In the genomic region with DNA sequence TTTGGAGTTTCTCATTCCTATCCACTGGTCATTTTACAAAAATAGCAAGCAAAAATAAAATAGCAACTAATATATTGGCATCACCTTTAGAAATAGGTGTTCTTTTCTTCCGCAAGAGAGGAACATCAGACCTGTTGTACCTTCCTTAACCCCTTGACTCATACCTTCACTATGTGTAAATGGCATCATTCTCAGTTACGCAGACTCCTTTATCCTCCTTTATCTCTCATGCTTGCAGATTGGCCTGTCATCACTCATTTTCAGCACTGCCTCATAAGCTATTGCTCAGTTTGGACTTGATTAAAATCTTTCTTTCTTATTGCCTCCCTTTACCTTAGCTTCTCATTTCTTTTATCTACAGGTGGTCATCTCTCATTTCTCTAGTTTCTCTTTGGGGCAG, we compare ENCODE assay signal across 27 cellular contexts. TPM values are rescaled to one million over a fixed set of nuclear protein-coding genes. Genes with fewer than 3 reads are reported as not detected.
DNase-seq lines count a peak whose midpoint lies in the region; ATAC-seq, FAIRE-seq and TF ChIP-seq lines count a peak whose summit lies in the region.
"Had no signal": no experiment of that assay in that cellular context is flagged by ENCODE, and none has a peak within 500 bp of the region (broad histone marks: within the 10 kb centered on the region; RNA-seq: fewer than 3 reads in every experiment).

No MANE protein-coding gene starts in this region.

- TF ChIP-seq CTCF in RWPE2 (IDR thresholded peaks at IDR 0.05; ENCODE audit: poor library complexity, severe bottlenecking) (no peak), bronchial epithelial cell (IDR thresholded peaks at IDR 0.05; ENCODE audit: insufficient read depth, low read length, severe bottlenecking) (no peak), uterus (IDR thresholded peaks at IDR 0.05) (no peak)

- peaks cover 3% of the 10 kb centered on the region for H3K79me1 ChIP-seq in mesenchymal stem cell (replicated peaks; ENCODE audit: low read length, poor library complexity, severe bottlenecking)

- no peaks in the 10 kb centered on the region for H3K36me3 ChIP-seq in RWPE2 (ENCODE audit: low read depth)
- H3K36me3 ChIP-seq in bronchial epithelial cell (ENCODE audit: control insufficient read depth, insufficient read depth, low read length), result no peaks in the 10 kb centered on the region
- H3K36me3 ChIP-seq in uterus, result no peaks in the 10 kb centered on the region
- no peaks in the 10 kb centered on the region for H3K36me3 ChIP-seq in mesenchymal stem cell (ENCODE audit: control insufficient read depth in 1 of 2, insufficient read depth in 2 of 2, low read depth in 1 of 2, low read length in 2 of 2)
- H3K36me3 ChIP-seq: BE2C, MG63 had no signal

- H3K23ac ChIP-seq in mesenchymal stem cell (ENCODE audit: low read length in 2 of 2), result no peak overlapping the region

- no peak for TF ChIP-seq POLR2A in uterus (IDR thresholded peaks at IDR 0.05)

- H4K8ac ChIP-seq in mesenchymal stem cell (ENCODE audit: low read length), result no peak overlapping the region

- no peak overlapping the region for H3K27ac ChIP-seq in RWPE2 (ENCODE audit: poor library complexity, severe bottlenecking)
- H3K27ac ChIP-seq in uterus, result no peak overlapping the region
- no peak overlapping the region for H3K27ac ChIP-seq in mesenchymal stem cell (ENCODE audit: low read length, poor library complexity, severe bottlenecking)
- H3K27ac ChIP-seq: GM23248 had no signal

- WGBS in mesenchymal stem cell, result 98% methylated on average over 2 of the region's 2 CpGs

- H3K4me1 ChIP-seq in RWPE2 (ENCODE audit: insufficient read depth, poor library complexity, severe bottlenecking) (peaks cover 3% of the 10 kb centered on the region), uterus (no peaks in the 10 kb centered on the region), mesenchymal stem cell (ENCODE audit: control insufficient read depth, insufficient read depth, low read depth, low read length) (no peaks in the 10 kb centered on the region)
- H3K4me1 ChIP-seq: BE2C had no signal

- H3K4ac ChIP-seq in mesenchymal stem cell (ENCODE audit: low read depth in 1 of 2, low read length in 2 of 2), result no peak overlapping the region

- H3K27me3 ChIP-seq in RWPE2 (ENCODE audit: insufficient read depth, poor library complexity, severe bottlenecking) (no peaks in the 10 kb centered on the region), bronchial epithelial cell (ENCODE audit: control insufficient read depth, insufficient read depth, low read length) (no peaks in the 10 kb centered on the region), uterus (no peaks in the 10 kb centered on the region), mesenchymal stem cell (ENCODE audit: control insufficient read depth in 1 of 2, insufficient read depth in 1 of 2, low read length in 2 of 2) (no peaks in the 10 kb centered on the region)
- H3K27me3 ChIP-seq: BE2C had no signal

- no peak for DNase-seq in RWPE2 (ENCODE audit: low spot score)
- DNase-seq in bronchial epithelial cell (ENCODE audit: low read depth), result peak; percentile 86
- DNase-seq in iris pigment epithelial cell (ENCODE audit: low read depth), result peak; percentile 7
- DNase-seq in uterus, result no peak
- DNase-seq in mesenchymal stem cell, result no peak
- DNase-seq in T1000 (lab: John Stamatoyannopoulos, UW), result no peak
- no peak for DNase-seq in A172 (ENCODE audit: low spot score)
- DNase-seq: BE2C; Calu3; CD8-positive, alpha-beta memory T cell; DND-41; GM23248; H7; HFFc6; KBM-7; MG63; NCI-H1105 treated with DMSO at 0.1 percent for 48 hours; NCI-H146; NCI-H1930; NCI-H2107; NCI-H446; NCI-H526; NCI-H82; NK-92 treated with Interleukin-12 subunit alpha and Interleukin-12 subunit beta, amount 100 ng/mL, for 24 hours; PC-3; SHP77 had no signal

- no peak overlapping the region for H3K9ac ChIP-seq in mesenchymal stem cell (ENCODE audit: low read length)
- H3K9ac ChIP-seq: GM23248 had no signal

- FAIRE-seq in bronchial epithelial cell (lab: Jason Lieb, UNC), result no peak

- H3K14ac ChIP-seq in mesenchymal stem cell (ENCODE audit: low read length in 2 of 2), result no peak overlapping the region

- H3K9me3 ChIP-seq in RWPE2 (ENCODE audit: severe bottlenecking), result no peaks in the 10 kb centered on the region
- no peaks in the 10 kb centered on the region for H3K9me3 ChIP-seq in uterus
- no peaks in the 10 kb centered on the region for H3K9me3 ChIP-seq in mesenchymal stem cell (ENCODE audit: control insufficient read depth, low read length)
- H3K9me3 ChIP-seq: BE2C, MG63 had no signal

- no peak overlapping the region for H2BK5ac ChIP-seq in mesenchymal stem cell (ENCODE audit: low read depth, low read length, poor library complexity, severe bottlenecking)

- H2BK12ac ChIP-seq in mesenchymal stem cell (ENCODE audit: low read length in 2 of 2), result no peak overlapping the region

- H2AK5ac ChIP-seq in mesenchymal stem cell (ENCODE audit: low read length, severe bottlenecking), result no peak overlapping the region

- intact Hi-C loops in uterus (cut with DNase I; ENCODE audit: low total_unique reads), result no loop called here

- H2AFZ ChIP-seq in mesenchymal stem cell (ENCODE audit: low read depth, low read length), result no peak overlapping the region
- H2AFZ ChIP-seq: GM23248 had no signal

- H2BK15ac ChIP-seq in mesenchymal stem cell (ENCODE audit: low read depth, poor library complexity, severe bottlenecking), result no peak overlapping the region

- H3K4me2 ChIP-seq in mesenchymal stem cell (ENCODE audit: low read length, poor library complexity, severe bottlenecking), result no peak overlapping the region

- no peak overlapping the region for H3K18ac ChIP-seq in mesenchymal stem cell (ENCODE audit: low read depth in 1 of 2, low read length in 2 of 2)

- H3K4me3 ChIP-seq in RWPE2 (ENCODE audit: severe bottlenecking) (no peak overlapping the region), bronchial epithelial cell (ENCODE audit: low read depth, low read length) (no peak overlapping the region), uterus (no peak overlapping the region), mesenchymal stem cell (ENCODE audit: insufficient read depth in 1 of 2, low read depth in 1 of 2, low read length in 2 of 2) (no peak overlapping the region)
- H3K4me3 ChIP-seq: GM23248, MG63 had no signal

- H2BK120ac ChIP-seq in mesenchymal stem cell (ENCODE audit: low read depth, low read length), result no peak overlapping the region

- peak; percentile 80 for ATAC-seq in RWPE2 (ENCODE audit: low read depth)
- ATAC-seq: PC-3 had no signal

- no peak overlapping the region for H4K91ac ChIP-seq in mesenchymal stem cell (ENCODE audit: low read length)

RNA-seq across cellular contexts. Expression of gene ARHGEF26, which starts 21.4 kb away (rescaled TPM):
- 0.53 and 0.64 TPM in 2 replicates for total RNA-seq in bronchial epithelial cell
- 10 to 100 TPM; 13.5 to 43.5 (median 16.6) TPM for total RNA-seq in uterus
- 0.95 TPM for polyA plus RNA-seq in mesenchymal stem cell (2013, experiment 1 of 2)
- 0.75 TPM for polyA plus RNA-seq in mesenchymal stem cell (2013, experiment 2 of 2)
- total RNA-seq in A172 (2014; rRNA removed; shearing (Covaris generic)), result 7.4 and 7.7 TPM in 2 replicates
- polyA plus RNA-seq: CD14-positive monocyte had no signal

Comparison
In these comparisons a context has a peak if more than half of its experiments do, and no peak if none do; other contexts are left out.
1. DNase-seq: peak in bronchial epithelial cell (single experiment) and iris pigment epithelial cell (single experiment); none in RWPE2 (single experiment), uterus (0 of 2), mesenchymal stem cell (single experiment), T1000 (single experiment) and A172 (single experiment).